1 cellular context compared by ENCODE assay signal in the genomic region with DNA sequence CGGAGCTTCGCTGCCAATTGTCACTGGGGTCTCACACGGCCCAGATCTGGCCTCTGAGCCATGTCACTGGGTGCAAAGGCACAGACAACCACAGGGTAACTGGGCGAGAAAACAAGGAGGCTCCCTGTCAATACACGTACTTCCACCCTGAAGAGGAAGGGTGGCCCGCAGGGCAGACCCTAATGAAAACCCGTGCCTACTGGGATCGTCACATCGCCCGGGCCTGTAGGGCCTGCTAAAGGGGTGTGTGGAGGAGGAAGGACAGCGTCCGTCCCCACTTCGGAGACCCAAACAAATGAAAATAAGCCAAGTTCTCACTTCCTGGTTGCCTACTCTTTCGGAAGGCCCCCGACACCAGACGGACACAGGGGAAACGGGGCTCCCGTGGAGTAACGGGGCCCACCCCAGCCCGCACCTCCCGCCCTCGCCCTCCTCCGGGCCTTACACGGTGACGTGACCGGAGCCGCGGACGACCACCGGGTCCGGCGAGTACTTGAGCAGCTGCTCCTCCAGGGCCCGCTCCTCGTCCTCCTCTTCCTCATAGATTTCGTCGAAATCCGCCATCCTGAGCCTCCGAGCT.
TF ChIP-seq lines count a peak whose summit lies in the region.

No MANE protein-coding gene starts in this region.

TF ChIP-seq in HepG2, 621 proteins besides CTCF, POLR2A, EP300 and RAD21 (continued from another document):
- TF ChIP-seq, protein P1, sequence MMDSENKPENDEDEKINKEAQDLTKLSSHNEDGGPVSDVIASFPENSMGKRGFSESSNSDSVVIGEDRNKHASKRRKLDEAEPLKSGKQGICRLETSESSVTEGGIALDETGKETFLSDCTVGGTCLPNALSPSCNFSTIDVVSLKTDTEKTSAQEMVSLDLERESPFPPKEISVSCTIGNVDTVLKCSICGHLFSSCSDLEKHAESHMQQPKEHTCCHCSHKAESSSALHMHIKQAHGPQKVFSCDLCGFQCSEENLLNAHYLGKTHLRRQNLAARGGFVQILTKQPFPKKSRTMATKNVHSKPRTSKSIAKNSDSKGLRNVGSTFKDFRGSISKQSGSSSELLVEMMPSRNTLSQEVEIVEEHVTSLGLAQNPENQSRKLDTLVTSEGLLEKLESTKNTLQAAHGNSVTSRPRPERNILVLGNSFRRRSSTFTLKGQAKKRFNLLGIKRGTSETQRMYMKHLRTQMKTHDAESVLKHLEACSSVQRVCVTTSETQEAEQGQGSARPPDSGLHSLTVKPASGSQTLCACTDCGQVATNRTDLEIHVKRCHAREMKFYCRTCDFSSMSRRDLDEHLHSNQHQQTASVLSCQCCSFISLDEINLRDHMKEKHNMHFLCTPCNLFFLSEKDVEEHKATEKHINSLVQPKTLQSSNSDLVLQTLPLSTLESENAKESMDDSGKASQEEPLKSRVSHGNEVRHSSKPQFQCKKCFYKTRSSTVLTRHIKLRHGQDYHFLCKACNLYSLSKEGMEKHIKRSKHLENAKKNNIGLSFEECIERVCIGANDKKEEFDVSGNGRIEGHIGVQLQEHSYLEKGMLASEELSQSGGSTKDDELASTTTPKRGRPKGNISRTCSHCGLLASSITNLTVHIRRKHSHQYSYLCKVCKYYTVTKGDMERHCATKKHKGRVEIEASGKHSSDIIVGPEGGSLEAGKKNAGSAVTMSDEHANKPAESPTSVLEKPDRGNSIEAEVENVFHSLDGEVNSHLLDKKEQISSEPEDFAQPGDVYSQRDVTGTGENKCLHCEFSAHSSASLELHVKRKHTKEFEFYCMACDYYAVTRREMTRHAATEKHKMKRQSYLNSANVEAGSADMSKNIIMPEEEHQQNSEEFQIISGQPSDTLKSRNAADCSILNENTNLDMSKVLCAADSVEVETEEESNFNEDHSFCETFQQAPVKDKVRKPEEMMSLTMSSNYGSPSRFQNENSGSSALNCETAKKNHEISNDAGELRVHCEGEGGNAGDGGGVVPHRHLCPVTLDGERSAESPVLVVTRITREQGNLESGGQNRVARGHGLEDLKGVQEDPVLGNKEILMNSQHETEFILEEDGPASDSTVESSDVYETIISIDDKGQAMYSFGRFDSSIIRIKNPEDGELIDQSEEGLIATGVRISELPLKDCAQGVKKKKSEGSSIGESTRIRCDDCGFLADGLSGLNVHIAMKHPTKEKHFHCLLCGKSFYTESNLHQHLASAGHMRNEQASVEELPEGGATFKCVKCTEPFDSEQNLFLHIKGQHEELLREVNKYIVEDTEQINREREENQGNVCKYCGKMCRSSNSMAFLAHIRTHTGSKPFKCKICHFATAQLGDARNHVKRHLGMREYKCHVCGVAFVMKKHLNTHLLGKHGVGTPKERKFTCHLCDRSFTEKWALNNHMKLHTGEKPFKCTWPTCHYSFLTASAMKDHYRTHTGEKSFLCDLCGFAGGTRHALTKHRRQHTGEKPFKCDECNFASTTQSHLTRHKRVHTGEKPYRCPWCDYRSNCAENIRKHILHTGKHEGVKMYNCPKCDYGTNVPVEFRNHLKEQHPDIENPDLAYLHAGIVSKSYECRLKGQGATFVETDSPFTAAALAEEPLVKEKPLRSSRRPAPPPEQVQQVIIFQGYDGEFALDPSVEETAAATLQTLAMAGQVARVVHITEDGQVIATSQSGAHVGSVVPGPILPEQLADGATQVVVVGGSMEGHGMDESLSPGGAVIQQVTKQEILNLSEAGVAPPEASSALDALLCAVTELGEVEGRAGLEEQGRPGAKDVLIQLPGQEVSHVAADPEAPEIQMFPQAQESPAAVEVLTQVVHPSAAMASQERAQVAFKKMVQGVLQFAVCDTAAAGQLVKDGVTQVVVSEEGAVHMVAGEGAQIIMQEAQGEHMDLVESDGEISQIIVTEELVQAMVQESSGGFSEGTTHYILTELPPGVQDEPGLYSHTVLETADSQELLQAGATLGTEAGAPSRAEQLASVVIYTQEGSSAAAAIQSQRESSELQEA (CRISPR knock-in tag; IDR thresholded peaks at IDR 0.05; ENCODE audit: not compliant biosample characterization) = peak; percentile 57
- no peak for TF ChIP-seq ARID2 (CRISPR knock-in tag; IDR thresholded peaks at IDR 0.05; ENCODE audit: borderline replicate concordance)
- TF ChIP-seq, protein P2, sequence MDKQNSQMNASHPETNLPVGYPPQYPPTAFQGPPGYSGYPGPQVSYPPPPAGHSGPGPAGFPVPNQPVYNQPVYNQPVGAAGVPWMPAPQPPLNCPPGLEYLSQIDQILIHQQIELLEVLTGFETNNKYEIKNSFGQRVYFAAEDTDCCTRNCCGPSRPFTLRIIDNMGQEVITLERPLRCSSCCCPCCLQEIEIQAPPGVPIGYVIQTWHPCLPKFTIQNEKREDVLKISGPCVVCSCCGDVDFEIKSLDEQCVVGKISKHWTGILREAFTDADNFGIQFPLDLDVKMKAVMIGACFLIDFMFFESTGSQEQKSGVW (CRISPR knock-in tag; IDR thresholded peaks at IDR 0.05; ENCODE audit: borderline replicate concordance) = no peak
- no peak for TF ChIP-seq GABPB1 (CRISPR knock-in tag; IDR thresholded peaks at IDR 0.05)
- TF ChIP-seq KLF12 (CRISPR knock-in tag; IDR thresholded peaks at IDR 0.05; ENCODE audit: borderline replicate concordance) = no peak
- no peak for TF ChIP-seq SNAPC2 (CRISPR knock-in tag; IDR thresholded peaks at IDR 0.05)
- TF ChIP-seq SIX1 (CRISPR knock-in tag; IDR thresholded peaks at IDR 0.05; ENCODE audit: borderline replicate concordance) = no peak
- peak; percentile 1; the same call in 1 of the 2 replicates for TF ChIP-seq ZSCAN21 (CRISPR knock-in tag; IDR thresholded peaks at IDR 0.05; ENCODE audit: borderline replicate concordance)
- no peak for TF ChIP-seq NCOR1 (IDR thresholded peaks at IDR 0.05; ENCODE audit: borderline replicate concordance, low read length)
- TF ChIP-seq SAP130 (CRISPR knock-in tag; IDR thresholded peaks at IDR 0.05; ENCODE audit: low read depth) = peak; percentile 12; the same call in 1 of the 2 replicates
